Comparison of ENCODE assay signal across 9 cellular contexts in the genomic region with DNA sequence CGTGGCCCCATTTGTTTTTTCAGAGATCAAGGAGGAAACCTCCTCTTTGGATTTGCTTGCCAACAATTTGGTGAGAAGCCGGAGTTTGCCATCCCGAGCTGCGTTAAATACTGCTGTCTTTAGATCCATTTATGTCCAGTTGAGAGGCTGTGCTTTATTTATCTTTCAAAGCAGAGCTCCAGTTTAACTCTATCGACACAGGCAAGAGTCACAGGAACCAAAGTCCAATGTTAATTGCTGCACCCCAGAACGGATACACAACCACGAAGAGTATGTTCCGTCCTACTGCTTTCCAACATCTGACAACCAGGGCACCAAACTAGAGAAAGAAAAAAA. TPM values are rescaled to one million over a fixed set of nuclear protein-coding genes. Genes with fewer than 3 reads are reported as not detected.
DNase-seq lines count a peak whose midpoint lies in the region; ATAC-seq and TF ChIP-seq lines count a peak whose summit lies in the region.
"Had no signal": no experiment of that assay in that cellular context is flagged by ENCODE, and none has a peak within 500 bp of the region (broad histone marks: within the 10 kb centered on the region; RNA-seq: fewer than 3 reads in every experiment).

No MANE protein-coding gene starts in this region.

- H4K20me1 ChIP-seq in OCI-LY1 (ENCODE audit: insufficient read depth, low read length), result no peaks in the 10 kb centered on the region

- DNase-seq in Calu3, result no peak
- DNase-seq in endodermal cell, result no peak
- DNase-seq in activated effector memory CD4-positive, alpha-beta T cell treated with Interleukin-2 at 50 U/mL for 16 hours, result no peak
- DNase-seq in Kasumi-1 (lab: John Stamatoyannopoulos, UW), result no peak
- no peak for DNase-seq in kidney glomerular epithelial cell (lab: John Stamatoyannopoulos, UW)

- no peaks in the 10 kb centered on the region for H3K27me3 ChIP-seq in OCI-LY1 (ENCODE audit: insufficient read depth, low read length)
- no peaks in the 10 kb centered on the region for H3K27me3 ChIP-seq in endodermal cell (ENCODE audit: control insufficient read depth, insufficient read depth, low read length, poor library complexity, severe bottlenecking)
- H3K27me3 ChIP-seq in neuron (ENCODE audit: insufficient read depth, low read length), result no peaks in the 10 kb centered on the region

- H3K4me3 Mint-ChIP-seq in Calu3 (ENCODE audit: low read depth, unreplicated experiment) (peak overlapping the region; percentile 80), endodermal cell (peak overlapping the region; percentile 97)

- peak overlapping the region; percentile 96 for H3K4me2 ChIP-seq in OCI-LY1 (ENCODE audit: low read length)

- H3K36me3 Mint-ChIP-seq in Calu3 (ENCODE audit: insufficient read depth, unreplicated experiment), result peaks cover 71% of the 10 kb centered on the region
- H3K36me3 Mint-ChIP-seq in endodermal cell (ENCODE audit: low read depth), result peaks cover 24% of the 10 kb centered on the region

- ATAC-seq in GM19328 (IDR thresholded peaks at IDR 0.05; ENCODE audit: unreplicated experiment), result no peak

- no peaks in the 10 kb centered on the region for H3F3A ChIP-seq in OCI-LY1 (ENCODE audit: insufficient read depth, low read length)

- H3K79me2 ChIP-seq in OCI-LY1 (ENCODE audit: insufficient read depth, low read length), result peaks cover 56% of the 10 kb centered on the region

- CTCF ChIA-PET in Calu3 (lab: Charles Lee), result interaction anchor here (1.2 to 4.0 kb wide), 5 partner anchors 28 to 163 kb away, joined by 3 to 24 read pairs (median 5); no protein-coding TSS in a partner anchor

- no peak overlapping the region for H2AFZ ChIP-seq in OCI-LY1 (ENCODE audit: low read length)
- no peak overlapping the region for H2AFZ ChIP-seq in neuron (ENCODE audit: low read depth, low read length)

- H3K4me3 ChIP-seq in OCI-LY1 (ENCODE audit: low read depth, low read length, poor library complexity, severe bottlenecking), result peak overlapping the region; percentile 70
- peak overlapping the region; percentile 92 for H3K4me3 ChIP-seq in endodermal cell (ENCODE audit: low read length)
- H3K4me3 ChIP-seq in neuron (ENCODE audit: low read length), result peak overlapping the region; percentile 93

- H3K9me2 ChIP-seq in OCI-LY1 (ENCODE audit: low read depth, low read length), result no peaks in the 10 kb centered on the region

- no peaks in the 10 kb centered on the region for H3K9me3 Mint-ChIP-seq in Calu3 (ENCODE audit: low read depth, unreplicated experiment)
- peaks cover 11% of the 10 kb centered on the region for H3K9me3 Mint-ChIP-seq in endodermal cell

- H3K27ac ChIP-seq in OCI-LY1 (ENCODE audit: low read depth, low read length, poor library complexity, severe bottlenecking), result peak overlapping the region; percentile 71
- H3K27ac ChIP-seq in endodermal cell (ENCODE audit: low read depth, low read length), result no peak overlapping the region

- H3K36me3 ChIP-seq in OCI-LY1 (ENCODE audit: insufficient read depth, low read length), result peaks cover 51% of the 10 kb centered on the region
- peaks cover 27% of the 10 kb centered on the region for H3K36me3 ChIP-seq in endodermal cell (ENCODE audit: control insufficient read depth, insufficient read depth, low read length)
- peaks cover 42% of the 10 kb centered on the region for H3K36me3 ChIP-seq in neuron (ENCODE audit: insufficient read depth, low read length)

- H3K4me1 ChIP-seq in OCI-LY1 (ENCODE audit: insufficient read depth, low read length, severe bottlenecking), result peaks cover 36% of the 10 kb centered on the region
- no peaks in the 10 kb centered on the region for H3K4me1 ChIP-seq in endodermal cell (ENCODE audit: control insufficient read depth, insufficient read depth, low read length)
- H3K4me1 ChIP-seq in neuron (ENCODE audit: insufficient read depth, low read length), result peaks cover 31% of the 10 kb centered on the region

- intact Hi-C loops in Calu3 (cut with micrococcal nuclease; ENCODE audit: unreplicated experiment), result loop anchor here (2.0 to 5.0 kb wide), 2 partner anchors 15 to 299 kb away; a partner anchor contains a TSS

- H3K9ac ChIP-seq in OCI-LY1 (ENCODE audit: low read length) (peak overlapping the region; percentile 72), endodermal cell (ENCODE audit: extremely low read depth, low read length, poor library complexity, severe bottlenecking) (peak overlapping the region; percentile 85)

- TSS peak; percentile 35 for BruUV-seq in Calu3 (replicated peaks; lab: Mats Ljungman, UMichigan)

- H3K4me1 Mint-ChIP-seq in Calu3 (ENCODE audit: low read depth, unreplicated experiment), result peaks cover 29% of the 10 kb centered on the region
- peaks cover 48% of the 10 kb centered on the region for H3K4me1 Mint-ChIP-seq in endodermal cell

- H3K27me3 Mint-ChIP-seq in Calu3 (ENCODE audit: unreplicated experiment) (no peaks in the 10 kb centered on the region), endodermal cell (ENCODE audit: insufficient read depth) (no peaks in the 10 kb centered on the region)

- H3K27ac Mint-ChIP-seq in Calu3 (ENCODE audit: unreplicated experiment), result peak overlapping the region; percentile 78
- peak overlapping the region; percentile 98 for H3K27ac Mint-ChIP-seq in endodermal cell

- H3K9me3 ChIP-seq in OCI-LY1 (ENCODE audit: low read length), result peaks cover 6% of the 10 kb centered on the region
- H3K9me3 ChIP-seq in endodermal cell (ENCODE audit: control insufficient read depth, low read length), result peaks cover 11% of the 10 kb centered on the region
- H3K9me3 ChIP-seq in neuron (ENCODE audit: low read length), result peaks cover 2% of the 10 kb centered on the region

- TF ChIP-seq CTCF in Calu3 (IDR thresholded peaks at IDR 0.05; ENCODE audit: unreplicated experiment) (no peak), OCI-LY1 (IDR thresholded peaks at IDR 0.05; ENCODE audit: low read length) (no peak), endodermal cell (conservative IDR thresholded peaks at IDR 0.05) (no peak)

- 31 to 46% methylated on average over 4 to 8 of the region's 8 CpGs for WGBS in endodermal cell (ENCODE audit: insufficient coverage in 1 of 2, insufficient read length in 1 of 2), 2 experiments

RNA-seq across cellular contexts. Expression of a gene that starts 1.2 kb away (rescaled TPM):
- total RNA-seq in Calu3 (2022), result 42.8 and 45.9 TPM in 2 replicates
- total RNA-seq in endodermal cell, result 10 to 100 TPM; 12.3 to 14.4 TPM
- 15.4 TPM for polyA plus RNA-seq in endodermal cell (2013, experiment 1 of 2)
- polyA plus RNA-seq in endodermal cell (2013, experiment 2 of 2), result 15.0 TPM

RNA-seq across cellular contexts. Expression of a gene that starts 58.9 kb away (rescaled TPM):
- total RNA-seq in Calu3 (2022), result 1.2 and 2.1 TPM in 2 replicates
- 1 to 10 TPM in 1 of 2 donors, under 1 TPM in 1; 0.84 to 1.5 TPM for total RNA-seq in endodermal cell
- not detected for polyA plus RNA-seq in endodermal cell (2013, experiment 1 of 2)
- not detected for polyA plus RNA-seq in endodermal cell (2013, experiment 2 of 2)
- total RNA-seq: NCI-H460 had no signal
